Comparison of ENCODE assay signal across 1 cellular context in the genomic region with DNA sequence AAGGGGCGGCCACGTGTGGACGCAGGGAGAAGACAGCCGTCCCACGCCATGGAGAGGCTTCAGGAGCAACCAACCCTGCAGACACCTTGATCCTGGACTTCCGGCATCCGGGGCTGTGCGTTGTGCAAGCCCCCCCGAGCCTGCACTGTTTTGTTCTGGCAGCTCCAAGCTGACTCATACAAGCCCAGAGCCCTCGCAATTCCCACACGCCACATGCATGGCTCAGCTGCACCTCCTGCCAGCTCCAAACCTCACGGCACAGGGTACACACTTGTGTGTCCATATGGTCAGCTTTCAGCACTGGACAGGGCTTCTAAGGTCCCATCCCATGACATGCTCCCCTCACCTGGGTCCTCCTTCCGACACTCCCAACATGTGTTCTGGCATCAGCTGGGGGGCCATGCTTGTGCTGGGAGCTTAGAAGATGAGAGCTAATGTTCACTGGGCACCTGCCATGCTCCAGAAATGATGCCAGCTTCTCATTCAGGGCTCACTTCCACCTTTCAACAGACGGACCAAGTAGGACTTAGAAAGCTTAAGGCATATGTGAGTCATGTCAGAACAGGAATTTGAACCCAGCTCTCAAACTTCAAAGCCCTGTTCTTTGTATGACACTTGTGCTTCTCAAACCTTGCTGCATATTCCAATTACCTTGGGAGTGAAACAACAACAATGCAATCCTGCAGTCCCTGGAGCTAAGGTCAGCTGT.
TF ChIP-seq lines count a peak whose summit lies in the region.

No MANE protein-coding gene starts in this region.

TF ChIP-seq in H1, 55 proteins besides CTCF, POLR2A, EP300 and RAD21:
- TF ChIP-seq EGR1 (IDR thresholded peaks at IDR 0.05; ENCODE audit: borderline replicate concordance, low read depth, low read length) (no peak), ASH2L (IDR thresholded peaks at IDR 0.05; ENCODE audit: low read length) (no peak)
